ENCODE assay signal across 9 cellular contexts in genomic region chr11:65640483-65641207, GRCh38. TPM values are rescaled to one million over a fixed set of nuclear protein-coding genes. Genes with fewer than 3 reads are reported as not detected.
DNase-seq lines count a peak whose midpoint lies in the region; ATAC-seq and TF ChIP-seq lines count a peak whose summit lies in the region.
"Had no signal": no experiment of that assay in that cellular context is flagged by ENCODE, and none has a peak within 500 bp of the region (broad histone marks: within the 10 kb centered on the region; RNA-seq: fewer than 3 reads in every experiment).

No MANE protein-coding gene starts in this region.

- H3K27ac Mint-ChIP-seq in activated CD4-positive, alpha-beta T cell treated with anti-CD3 and anti-CD28 coated beads for 36 hours = peak overlapping the region; percentile 88

- H3K36me3 ChIP-seq in thyroid gland = peaks cover 15 to 17% of the 10 kb centered on the region in 2 donors

- peak overlapping the region; percentile 17 to 71 (median 41) for H3K27ac ChIP-seq in thyroid gland

- H3K9me3 ChIP-seq in thyroid gland = no peaks in the 10 kb centered on the region

- intact Hi-C loops in activated CD4-positive, alpha-beta T cell treated with anti-CD3 and anti-CD28 coated beads for 36 hours (cut with DNase I, micrococcal nuclease) = no loop called here
- intact Hi-C loops in thyroid gland (cut with DNase I) = no loop called here

- H3K4me3 Mint-ChIP-seq in activated CD4-positive, alpha-beta T cell treated with anti-CD3 and anti-CD28 coated beads for 36 hours = peak overlapping the region; percentile 90

- TF ChIP-seq CTCF in thyroid gland (IDR thresholded peaks at IDR 0.05) = no peak

- peaks cover 51% of the 10 kb centered on the region for H3K36me3 Mint-ChIP-seq in activated CD4-positive, alpha-beta T cell treated with anti-CD3 and anti-CD28 coated beads for 36 hours (ENCODE audit: low read depth)

- peaks cover 53% of the 10 kb centered on the region for H3K4me1 Mint-ChIP-seq in activated CD4-positive, alpha-beta T cell treated with anti-CD3 and anti-CD28 coated beads for 36 hours

- no peak overlapping the region for H3K4me3 ChIP-seq in thyroid gland (replicated peaks in 1 of 3)

- no peaks in the 10 kb centered on the region for H3K27me3 Mint-ChIP-seq in activated CD4-positive, alpha-beta T cell treated with anti-CD3 and anti-CD28 coated beads for 36 hours

- no peak for TF ChIP-seq POLR2A in thyroid gland (IDR thresholded peaks at IDR 0.05)

- WGBS in thyroid gland, 2 donors = 86 to 93% methylated on average over 8 to 19 of the region's 33 CpGs

- no peaks in the 10 kb centered on the region for H3K27me3 ChIP-seq in thyroid gland

- ATAC-seq in activated CD4-positive, alpha-beta T cell treated with anti-CD3 and anti-CD28 coated beads for 36 hours = no peak
- ATAC-seq in HG02852 (IDR thresholded peaks at IDR 0.05; ENCODE audit: unreplicated experiment) = no peak

- CTCF ChIA-PET in activated CD4-positive, alpha-beta T cell treated with anti-CD3 and anti-CD28 coated beads for 36 hours (lab: Charles Lee) = interaction anchor here (0.6 to 1.3 kb wide), 3 partner anchors 36 to 139 kb away, joined by 3 read pairs; no protein-coding TSS in a partner anchor

- H3K4me1 ChIP-seq in thyroid gland = peaks cover 4 to 36% of the 10 kb centered on the region in 2 donors

- POLR2A ChIA-PET in activated CD4-positive, alpha-beta T cell treated with anti-CD3 and anti-CD28 coated beads for 36 hours (lab: Charles Lee) = interaction anchor here (0.5 to 3.2 kb wide), 2 partner anchors 12 to 136 kb away, joined by 3 to 18 read pairs; no protein-coding TSS in a partner anchor

- peak; percentile 58 for DNase-seq in activated CD4-positive, alpha-beta T cell treated with anti-CD3 and anti-CD28 coated beads for 36 hours
- DNase-seq in activated CD4-positive, alpha-beta T cell treated with anti-CD3 and anti-CD28 coated beads, Interleukin-2, amount 50 U/mL, for 1 hour = no peak
- DNase-seq in activated T-helper 1 cell treated with Interleukin-2 at 50 U/mL for 16 hours (ENCODE audit: low read depth) (peak; percentile 28), hippocampal formation (lab: John Stamatoyannopoulos, UW) (peak; percentile 6 to 57), thyroid gland (peak in 1 of 2 donors; percentile 20), DMS53 treated with DMSO at 0.1 percent for 48 hours (lab: John Stamatoyannopoulos, UW; ENCODE audit: unreplicated experiment) (no peak), amniotic stem cell (lab: John Stamatoyannopoulos, UW) (no peak)

- H3K9me3 Mint-ChIP-seq in activated CD4-positive, alpha-beta T cell treated with anti-CD3 and anti-CD28 coated beads for 36 hours (ENCODE audit: low read depth) = no peaks in the 10 kb centered on the region

RNA-seq across cellular contexts. Expression of gene SIPA1, which starts 2.7 kb away (rescaled TPM):
- total RNA-seq in activated CD4-positive, alpha-beta T cell treated with anti-CD3 and anti-CD28 coated beads for 36 hours = 100 to 1,000 TPM; 181 to 202 TPM
- total RNA-seq in thyroid gland = 10 to 100 TPM; 19.2 to 40.6 (median 32.7) TPM

RNA-seq across cellular contexts. Expression of gene RELA, which starts 22.1 kb away (rescaled TPM):
- total RNA-seq in activated CD4-positive, alpha-beta T cell treated with anti-CD3 and anti-CD28 coated beads for 36 hours = 100 to 1,000 TPM in 1 of 2 experiments, 10 to 100 TPM in 1; 76.9 to 109 TPM
- total RNA-seq in thyroid gland = 10 to 100 TPM; 40.3 to 55.8 (median 48.7) TPM

RNA-seq across cellular contexts. Expression of gene PCNX3, which starts 25.1 kb away (rescaled TPM):
- 10 to 100 TPM; 27.9 to 30.7 TPM for total RNA-seq in activated CD4-positive, alpha-beta T cell treated with anti-CD3 and anti-CD28 coated beads for 36 hours
- total RNA-seq in thyroid gland = 10 to 100 TPM; 18.9 to 54.2 (median 47.0) TPM

RNA-seq across cellular contexts. Expression of gene MAP3K11, which starts 26.6 kb away (rescaled TPM):
- total RNA-seq in activated CD4-positive, alpha-beta T cell treated with anti-CD3 and anti-CD28 coated beads for 36 hours = 10 to 100 TPM; 47.4 to 54.3 TPM
- 10 to 100 TPM; 43.1 to 67.8 (median 51.3) TPM for total RNA-seq in thyroid gland

RNA-seq across cellular contexts. Expression of gene KCNK7, which starts 45.0 kb away (rescaled TPM):
- total RNA-seq in activated CD4-positive, alpha-beta T cell treated with anti-CD3 and anti-CD28 coated beads for 36 hours = under 1 TPM; 0.27 to 0.37 TPM
- total RNA-seq in thyroid gland = 1 to 10 TPM in 1 of 4 donors, not detected in 3; 1.2 TPM
- total RNA-seq: HT1080 had no signal

Comparison
In these comparisons a context has a peak if more than half of its experiments do, and no peak if none do; other contexts are left out.
1. DNase-seq: peak in activated CD4-positive, alpha-beta T cell treated with anti-CD3 and anti-CD28 coated beads for 36 hours (single experiment), activated T-helper 1 cell treated with Interleukin-2 at 50 U/mL for 16 hours (single experiment) and hippocampal formation (2 of 2); none in activated CD4-positive, alpha-beta T cell treated with anti-CD3 and anti-CD28 coated beads, Interleukin-2, amount 50 U/mL, for 1 hour (single experiment), DMS53 treated with DMSO at 0.1 percent for 48 hours (single experiment) and amniotic stem cell (single experiment).
2. RNA of gene SIPA1, which starts 2.7 kb away (total RNA-seq): 181 to 202 TPM in activated CD4-positive, alpha-beta T cell treated with anti-CD3 and anti-CD28 coated beads for 36 hours; 19.2 to 40.6 TPM in thyroid gland; every median in the first group is over 4 times any median in the second.